Comparison of ENCODE assay signal across 18 cellular contexts in the genomic region with DNA sequence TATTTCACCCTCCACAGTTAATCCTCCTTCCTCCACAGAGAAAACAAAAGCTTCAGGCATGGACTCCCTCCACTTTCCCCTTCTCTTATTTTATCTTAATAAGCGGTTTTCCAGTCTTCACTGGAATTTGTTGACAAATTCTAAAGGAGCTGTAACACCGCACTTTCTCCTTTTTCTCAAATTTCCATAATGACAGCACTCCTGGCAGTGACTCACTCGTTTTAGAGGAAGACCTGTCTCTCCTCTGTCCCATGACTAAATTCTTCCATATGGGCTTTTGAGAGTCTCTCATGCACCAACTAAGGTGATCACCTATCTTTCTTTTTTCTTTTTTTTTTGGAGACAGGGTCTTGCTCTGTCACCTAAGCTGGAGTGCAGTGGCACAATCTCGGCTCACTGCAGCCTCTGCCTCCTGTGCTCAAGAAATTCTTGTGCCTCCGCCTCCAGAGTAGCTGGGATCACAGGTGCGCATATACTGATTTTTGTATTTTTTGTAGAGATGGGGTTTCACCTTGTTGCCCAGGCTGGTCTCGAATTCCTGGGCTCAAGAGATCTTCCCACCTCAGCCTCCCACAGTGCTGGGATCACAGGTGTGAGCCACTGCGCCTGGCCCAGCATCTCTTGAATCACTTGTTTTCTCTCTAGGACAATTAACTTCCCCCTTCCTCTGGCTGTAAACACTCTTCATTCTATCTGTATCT. TPM values are rescaled to one million over a fixed set of nuclear protein-coding genes. Genes with fewer than 3 reads are reported as not detected.
DNase-seq lines count a peak whose midpoint lies in the region; ATAC-seq and TF ChIP-seq lines count a peak whose summit lies in the region.
"Had no signal": no experiment of that assay in that cellular context is flagged by ENCODE, and none has a peak within 500 bp of the region (broad histone marks: within the 10 kb centered on the region; RNA-seq: fewer than 3 reads in every experiment).

No MANE protein-coding gene starts in this region.

- H3K27me3 Mint-ChIP-seq in CD4-positive, alpha-beta memory T cell = peaks cover 5 to 7% of the 10 kb centered on the region in 2 donors
- peaks cover 2% of the 10 kb centered on the region for H3K27me3 Mint-ChIP-seq in activated CD8-positive, alpha-beta T cell treated with anti-CD3 and anti-CD28 coated beads, Interleukin-2, amount 10 ng/mL, durations not matched to agents 7 days and 5 days (ENCODE audit: low read depth)

- DNase-seq in A172 (ENCODE audit: low spot score) (peak; percentile 72), iris pigment epithelial cell (ENCODE audit: low read depth) (peak; percentile 4), left lung (no peak), germinal center (ENCODE audit: low spot score) (no peak), HK-2 (ENCODE audit: unreplicated experiment) (no peak)
- DNase-seq in CD4-positive, alpha-beta memory T cell = no peak
- no peak for DNase-seq in activated CD8-positive, alpha-beta T cell treated with anti-CD3 and anti-CD28 coated beads, Interleukin-2, amount 10 ng/mL, durations not matched to agents 7 days and 5 days
- DNase-seq: caudate nucleus; glutamatergic neuron; left colon; naive thymus-derived CD4-positive, alpha-beta T cell; NCI-H2029; NCI-H82; SHP77 had no signal

- H3K36me3 ChIP-seq in CD4-positive, alpha-beta memory T cell (ENCODE audit: insufficient read depth, low read length) = no peaks in the 10 kb centered on the region
- H3K36me3 ChIP-seq in left lung = peaks cover 0 to 39% of the 10 kb centered on the region in 2 donors
- H3K36me3 ChIP-seq: right lobe of liver had no signal

- H3K9me3 Mint-ChIP-seq in CD4-positive, alpha-beta memory T cell = no peaks in the 10 kb centered on the region
- H3K9me3 Mint-ChIP-seq in activated CD8-positive, alpha-beta T cell treated with anti-CD3 and anti-CD28 coated beads, Interleukin-2, amount 10 ng/mL, durations not matched to agents 7 days and 5 days (ENCODE audit: insufficient read depth) = no peaks in the 10 kb centered on the region

- POLR2A ChIA-PET in CD4-positive, alpha-beta memory T cell (lab: Charles Lee; ENCODE audit: partially characterized antibody) = no interaction called here
- POLR2A ChIA-PET in activated CD8-positive, alpha-beta T cell treated with anti-CD3 and anti-CD28 coated beads, Interleukin-2, amount 10 ng/mL, durations not matched to agents 7 days and 5 days (lab: Charles Lee) = no interaction called here

- H3K4me1 ChIP-seq in CD4-positive, alpha-beta memory T cell (ENCODE audit: insufficient read depth, low read length) = peaks cover 15% of the 10 kb centered on the region
- peaks cover 0 to 44% of the 10 kb centered on the region in 2 donors for H3K4me1 ChIP-seq in left lung
- H3K4me1 ChIP-seq: right lobe of liver had no signal

- no peaks in the 10 kb centered on the region for H3K27me3 ChIP-seq in CD4-positive, alpha-beta memory T cell (ENCODE audit: insufficient read depth, low read length)
- no peaks in the 10 kb centered on the region for H3K27me3 ChIP-seq in left lung
- H3K27me3 ChIP-seq: right lobe of liver had no signal

- peak overlapping the region in 4 of 7 donors; percentile 22 to 72 (median 68) for H3K27ac Mint-ChIP-seq in CD4-positive, alpha-beta memory T cell
- peak overlapping the region; percentile 2 for H3K27ac Mint-ChIP-seq in activated CD8-positive, alpha-beta T cell treated with anti-CD3 and anti-CD28 coated beads, Interleukin-2, amount 10 ng/mL, durations not matched to agents 7 days and 5 days

- peak overlapping the region in 1 of 8 donors; percentile 14 for H3K4me3 Mint-ChIP-seq in CD4-positive, alpha-beta memory T cell
- no peak overlapping the region for H3K4me3 Mint-ChIP-seq in activated CD8-positive, alpha-beta T cell treated with anti-CD3 and anti-CD28 coated beads, Interleukin-2, amount 10 ng/mL, durations not matched to agents 7 days and 5 days

- H3K36me3 Mint-ChIP-seq in CD4-positive, alpha-beta memory T cell = peaks cover 0 to 4% of the 10 kb centered on the region in 2 donors
- H3K36me3 Mint-ChIP-seq in activated CD8-positive, alpha-beta T cell treated with anti-CD3 and anti-CD28 coated beads, Interleukin-2, amount 10 ng/mL, durations not matched to agents 7 days and 5 days (ENCODE audit: low read depth) = peaks cover 14% of the 10 kb centered on the region

- CTCF ChIA-PET in CD4-positive, alpha-beta memory T cell (lab: Charles Lee; ENCODE audit: partially characterized antibody) = no interaction called here
- CTCF ChIA-PET in activated CD8-positive, alpha-beta T cell treated with anti-CD3 and anti-CD28 coated beads, Interleukin-2, amount 10 ng/mL, durations not matched to agents 7 days and 5 days (lab: Charles Lee) = interaction anchor here (1.7 to 2.2 kb wide), 2 partner anchors 115 to 193 kb away, joined by 5 to 6 read pairs; no protein-coding TSS in a partner anchor

- H3K4me1 Mint-ChIP-seq in CD4-positive, alpha-beta memory T cell = peaks cover 5 to 28% (median 14%) of the 10 kb centered on the region in 4 donors
- H3K4me1 Mint-ChIP-seq in activated CD8-positive, alpha-beta T cell treated with anti-CD3 and anti-CD28 coated beads, Interleukin-2, amount 10 ng/mL, durations not matched to agents 7 days and 5 days (ENCODE audit: low read depth) = peaks cover 33% of the 10 kb centered on the region

- H3K27ac ChIP-seq in CD4-positive, alpha-beta memory T cell (ENCODE audit: low read depth, low read length) = no peak overlapping the region
- no peak overlapping the region for H3K27ac ChIP-seq in left lung
- H3K27ac ChIP-seq: C4-2B, right lobe of liver had no signal

- no peak overlapping the region for H3K4me3 ChIP-seq in CD4-positive, alpha-beta memory T cell (ENCODE audit: low read length in 2 of 2)
- H3K4me3 ChIP-seq in left lung = no peak overlapping the region
- H3K4me3 ChIP-seq: right lobe of liver had no signal

- no peak for TF ChIP-seq CTCF in left lung (IDR thresholded peaks at IDR 0.05)

- intact Hi-C loops in CD4-positive, alpha-beta memory T cell (cut with micrococcal nuclease) = no loop called here
- intact Hi-C loops in left lung (cut with DNase I) = no loop called here

- no peaks in the 10 kb centered on the region for H3K9me3 ChIP-seq in CD4-positive, alpha-beta memory T cell (ENCODE audit: control insufficient read depth in 1 of 2, low read length in 2 of 2)
- no peaks in the 10 kb centered on the region for H3K9me3 ChIP-seq in left lung
- H3K9me3 ChIP-seq: right lobe of liver had no signal

- ATAC-seq in activated CD8-positive, alpha-beta T cell treated with anti-CD3 and anti-CD28 coated beads, Interleukin-2, amount 10 ng/mL, durations not matched to agents 7 days and 5 days = no peak
- no peak for ATAC-seq in left lung
- ATAC-seq in GM18858 (IDR thresholded peaks at IDR 0.05; ENCODE audit: unreplicated experiment) = no peak
- ATAC-seq: left colon; naive thymus-derived CD4-positive, alpha-beta T cell; right lobe of liver had no signal

RNA-seq across cellular contexts. Expression of a gene that starts 7.7 kb away (rescaled TPM):
- total RNA-seq in A172 (2014; rRNA removed; shearing (Covaris generic)) = 1.0 and 3.1 TPM in 2 replicates
- total RNA-seq in CD4-positive, alpha-beta memory T cell = 1 to 10 TPM; 1.4 to 2.2 TPM
- 1 to 10 TPM; 2.0 to 2.1 TPM for polyA plus RNA-seq in CD4-positive, alpha-beta memory T cell
- total RNA-seq in activated CD8-positive, alpha-beta T cell treated with anti-CD3 and anti-CD28 coated beads, Interleukin-2, amount 10 ng/mL, durations not matched to agents 7 days and 5 days = 10 to 100 TPM; 15.3 to 17.7 TPM
- total RNA-seq in left lung = 10 to 100 TPM; 44.5 to 91.3 TPM

RNA-seq across cellular contexts. Expression of a gene that starts 50.5 kb away (rescaled TPM):
- not detected in 2 replicates for total RNA-seq in A172 (2014; rRNA removed; shearing (Covaris generic))
- not detected for total RNA-seq in CD4-positive, alpha-beta memory T cell
- polyA plus RNA-seq in CD4-positive, alpha-beta memory T cell = not detected
- total RNA-seq in activated CD8-positive, alpha-beta T cell treated with anti-CD3 and anti-CD28 coated beads, Interleukin-2, amount 10 ng/mL, durations not matched to agents 7 days and 5 days = not detected
- not detected for total RNA-seq in left lung
- total RNA-seq: left colon; LHCN-M2; naive thymus-derived CD4-positive, alpha-beta T cell; right lobe of liver had no signal
- polyA plus RNA-seq: naive thymus-derived CD4-positive, alpha-beta T cell had no signal

RNA-seq across cellular contexts. Expression of a gene that starts 53.6 kb away (rescaled TPM):
- under 0.01 and 0.02 TPM in 2 replicates for total RNA-seq in A172 (2014; rRNA removed; shearing (Covaris generic))
- not detected for total RNA-seq in CD4-positive, alpha-beta memory T cell
- not detected for polyA plus RNA-seq in CD4-positive, alpha-beta memory T cell
- not detected for total RNA-seq in activated CD8-positive, alpha-beta T cell treated with anti-CD3 and anti-CD28 coated beads, Interleukin-2, amount 10 ng/mL, durations not matched to agents 7 days and 5 days
- total RNA-seq in left lung = under 1 TPM; 0.06 to 0.08 TPM
- total RNA-seq: left colon had no signal
- polyA plus RNA-seq: naive thymus-derived CD4-positive, alpha-beta T cell had no signal

Comparison
In these comparisons a context has a peak if more than half of its experiments do, and no peak if none do; other contexts are left out.
1. DNase-seq: peak in A172 (single experiment) and iris pigment epithelial cell (single experiment); none in CD4-positive, alpha-beta memory T cell (0 of 5), activated CD8-positive, alpha-beta T cell treated with anti-CD3 and anti-CD28 coated beads, Interleukin-2, amount 10 ng/mL, durations not matched to agents 7 days and 5 days (single experiment), left lung (0 of 2), germinal center (single experiment) and HK-2 (single experiment).